Comparison of ENCODE assay signal across 1 cellular context in the genomic region with DNA sequence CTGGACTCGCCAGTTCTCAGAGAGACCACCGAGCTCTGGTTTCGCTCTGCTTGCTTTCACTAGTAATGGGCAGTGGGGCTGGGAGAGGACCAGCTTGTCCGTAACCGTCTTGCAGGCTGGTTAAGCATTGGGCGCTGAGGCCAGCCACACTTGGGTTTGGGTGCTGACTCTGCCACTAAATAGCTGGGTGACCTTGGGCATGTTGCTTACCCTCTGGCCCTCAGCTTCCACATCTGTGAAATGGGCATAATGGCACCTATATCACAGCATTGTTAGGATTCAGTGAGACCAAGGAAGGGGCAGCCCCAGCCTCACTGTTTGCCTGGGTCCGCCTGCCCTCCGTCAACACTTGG.
TF ChIP-seq lines count a peak whose summit lies in the region.

No MANE protein-coding gene starts in this region.

TF ChIP-seq in endothelial cell of umbilical vein, 7 proteins besides CTCF, POLR2A, EP300 and RAD21:
- TF ChIP-seq GATA2 (IDR thresholded peaks at IDR 0.05; ENCODE audit: insufficient read depth, insufficient read length, low read depth, low read length) (no peak), FOS (IDR thresholded peaks at IDR 0.05; ENCODE audit: borderline replicate concordance, insufficient read depth, low read length) (no peak), MYC (IDR thresholded peaks at IDR 0.05; ENCODE audit: low read depth, low read length) (no peak), POLR2AphosphoS5 (IDR thresholded peaks at IDR 0.05; ENCODE audit: insufficient read depth, low read depth, low read length) (no peak), EZH2 (IDR thresholded peaks at IDR 0.05; ENCODE audit: borderline replicate concordance, low read depth, low read length, severe bottlenecking) (no peak), JUN (IDR thresholded peaks at IDR 0.05; ENCODE audit: borderline replicate concordance, insufficient read depth, insufficient read length, low read depth) (no peak)
- TF ChIP-seq, protein P1, sequence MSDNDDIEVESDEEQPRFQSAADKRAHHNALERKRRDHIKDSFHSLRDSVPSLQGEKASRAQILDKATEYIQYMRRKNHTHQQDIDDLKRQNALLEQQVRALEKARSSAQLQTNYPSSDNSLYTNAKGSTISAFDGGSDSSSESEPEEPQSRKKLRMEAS (IDR thresholded peaks at IDR 0.05; ENCODE audit: insufficient read depth, insufficient read length): no peak
